In the genomic region with DNA sequence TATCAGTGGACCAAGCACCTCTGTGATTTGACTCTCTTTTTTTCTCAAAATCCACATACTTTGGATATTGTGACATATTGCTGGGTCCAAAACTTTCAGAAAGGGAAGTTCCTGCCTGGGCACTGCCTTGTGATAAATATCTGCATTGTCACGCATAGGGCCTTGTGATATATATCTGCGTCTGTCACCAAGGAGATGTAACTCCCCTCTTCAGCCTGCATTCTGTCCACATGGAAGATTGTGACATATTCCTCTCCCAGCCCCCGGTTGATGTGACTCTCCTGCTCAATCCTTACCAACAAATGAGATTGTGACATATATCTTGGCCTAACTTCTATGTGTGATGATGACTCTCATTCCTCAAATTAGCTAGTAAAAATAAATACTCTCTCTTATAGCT, we compare ENCODE assay signal across 19 cellular contexts.
"Had no signal": no experiment of that assay in that cellular context is flagged by ENCODE, and none has a peak within 500 bp of the region (broad histone marks: within the 10 kb centered on the region; RNA-seq: fewer than 3 reads in every experiment).

No MANE protein-coding gene starts in this region.

- ATAC-seq: left lung; natural killer cell treated with Interleukin-12 subunit alpha and Interleukin-12 subunit beta and Interleukin-15 and Interleukin-18, amount 100 ng/mL, for 72 hours; T-cell had no signal

- H3K36me3 ChIP-seq: left lung, ovary, prostate gland, spleen, upper lobe of left lung had no signal

- H3K9me3 ChIP-seq: ovary, prostate gland, upper lobe of left lung had no signal

- H3K4me1 ChIP-seq: left lung, prostate gland, spleen, upper lobe of left lung had no signal

- DNase-seq: activated CD4-positive, alpha-beta memory T cell treated with anti-CD3 and anti-CD28 coated beads for 36 hours; activated CD4-positive, alpha-beta T cell treated with anti-CD3 and anti-CD28 coated beads for 4 hours; activated CD4-positive, CD25-positive, alpha-beta regulatory T cell; activated effector memory CD4-positive, alpha-beta T cell treated with anti-CD3 and anti-CD28 coated beads, Interleukin-2, amount 50 U/mL, for 16 hours; activated naive CD4-positive, alpha-beta T cell treated with anti-CD3 and anti-CD28 coated beads, Interleukin-2, amount 10 ng/mL, durations not matched to agents 7 days and 5 days; amygdala; effector CD4-positive, alpha-beta T cell; foreskin fibroblast; immature natural killer cell; left lung; ovary; spleen; stimulated activated CD4-positive, alpha-beta T cell treated with anti-CD3 and anti-CD28 coated beads, Interleukin-4, amount 100 ng/mL, for 1 hour; stimulated activated naive CD4-positive, alpha-beta T cell treated with Interleukin-2 at 50 U/mL for 16 hours; T-cell; upper lobe of left lung had no signal

- H3K27ac ChIP-seq: hepatocyte, ovary, prostate gland, upper lobe of left lung had no signal

- H3K4me3 ChIP-seq: hepatocyte, left lung, ovary, prostate gland, spleen, upper lobe of left lung had no signal

- H3K27me3 ChIP-seq: hepatocyte, left lung, ovary, spleen, upper lobe of left lung had no signal
